In the genomic region with DNA sequence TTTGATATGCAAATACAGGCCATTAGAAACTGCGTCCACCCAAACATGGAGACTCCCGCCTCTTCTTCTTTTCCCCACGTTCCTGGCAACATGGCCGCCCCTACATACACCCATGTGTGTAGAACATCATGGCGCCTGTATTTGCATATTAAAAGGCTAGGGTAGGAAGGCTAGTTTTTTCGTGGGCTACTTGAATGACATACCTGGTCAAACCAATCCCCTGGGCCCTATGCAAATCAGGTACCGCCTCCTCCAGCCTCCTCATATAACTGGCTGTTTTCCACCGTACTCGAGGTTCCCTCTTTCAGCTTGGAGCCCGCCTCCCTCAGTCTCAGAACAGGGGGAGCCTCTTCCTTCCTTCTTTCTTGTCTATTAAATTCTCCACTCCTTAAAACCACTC, we compare ENCODE assay signal across 8 cellular contexts. TPM values are rescaled to one million over a fixed set of nuclear protein-coding genes. Genes with fewer than 3 reads are reported as not detected.
DNase-seq lines count a peak whose midpoint lies in the region; ATAC-seq, FAIRE-seq and TF ChIP-seq lines count a peak whose summit lies in the region.
"Had no signal": no experiment of that assay in that cellular context is flagged by ENCODE, and none has a peak within 500 bp of the region (broad histone marks: within the 10 kb centered on the region; RNA-seq: fewer than 3 reads in every experiment).

No MANE protein-coding gene starts in this region.

- peak overlapping the region; percentile 89 for H3K27ac Mint-ChIP-seq in stimulated activated naive B cell treated with anti-CD40 and anti-IgM and Interleukin-4, amounts not matched to agents 10 μg/mL and 1 μg/mL and 100 μg/mL, for 72 hours

- peak overlapping the region; percentile 81 to 82 for H3K4me3 Mint-ChIP-seq in stimulated activated naive B cell treated with anti-CD40 and anti-IgM and Interleukin-4, amounts not matched to agents 10 μg/mL and 1 μg/mL and 100 μg/mL, for 72 hours

- H3K36me3 ChIP-seq in Panc1 (ENCODE audit: control insufficient read depth, insufficient read depth, low read length) (no peaks in the 10 kb centered on the region), left ventricle myocardium inferior (no peaks in the 10 kb centered on the region)

- DNase-seq in Panc1 (ENCODE audit: low read depth, low spot score) (no peak), left ventricle myocardium inferior (peak; percentile 41), T1000 (lab: John Stamatoyannopoulos, UW) (no peak), hepatic stellate cell (ENCODE audit: low spot score) (no peak), GM19239 (ENCODE audit: insufficient read length, low spot score) (no peak)
- DNase-seq in stimulated activated naive B cell treated with anti-CD40 and anti-IgM and Interleukin-4, amounts not matched to agents 10 μg/mL and 1 μg/mL and 100 μg/mL, for 72 hours: peak; percentile 69

- ATAC-seq in HG03342 (IDR thresholded peaks at IDR 0.05; ENCODE audit: unreplicated experiment) (peak; percentile 46), Panc1 (peak; percentile 42; the same call in 1 of the 2 replicates)
- peak; percentile 55 to 61 for ATAC-seq in stimulated activated naive B cell treated with anti-CD40 and anti-IgM and Interleukin-4, amounts not matched to agents 10 μg/mL and 1 μg/mL and 100 μg/mL, for 72 hours (replicated peaks)

- H3K9me3 Mint-ChIP-seq in stimulated activated naive B cell treated with anti-CD40 and anti-IgM and Interleukin-4, amounts not matched to agents 10 μg/mL and 1 μg/mL and 100 μg/mL, for 72 hours: no peaks in the 10 kb centered on the region

- TF ChIP-seq CTCF in Panc1 (IDR thresholded peaks at IDR 0.05): no peak
- no peak for TF ChIP-seq CTCF in left ventricle myocardium inferior (IDR thresholded peaks at IDR 0.05; ENCODE audit: borderline replicate concordance)

- H3K4me1 Mint-ChIP-seq in stimulated activated naive B cell treated with anti-CD40 and anti-IgM and Interleukin-4, amounts not matched to agents 10 μg/mL and 1 μg/mL and 100 μg/mL, for 72 hours: peaks cover 38 to 61% of the 10 kb centered on the region in 2 donors

- H3K4me1 ChIP-seq in Panc1 (ENCODE audit: control insufficient read depth, insufficient read depth, low read length) (no peaks in the 10 kb centered on the region; the same call in 1 of the 2 replicates), left ventricle myocardium inferior (no peaks in the 10 kb centered on the region)

- intact Hi-C loops in Panc1 (cut with micrococcal nuclease; ENCODE audit: unreplicated experiment) (loop anchor here (5.0 kb wide), 1 partner anchor 165 kb away; a partner anchor contains a TSS), left ventricle myocardium inferior (cut with micrococcal nuclease) (no loop called here)

- CTCF ChIA-PET in Panc1 (lab: Charles Lee): interaction anchor here (1.4 kb wide), 2 partner anchors 153 to 226 kb away, joined by 4 read pairs; no protein-coding TSS in a partner anchor

- H3K27ac ChIP-seq in Panc1 (ENCODE audit: low read length): no peak overlapping the region
- H3K27ac ChIP-seq in left ventricle myocardium inferior (replicated peaks): no peak overlapping the region

- H3K27me3 Mint-ChIP-seq in stimulated activated naive B cell treated with anti-CD40 and anti-IgM and Interleukin-4, amounts not matched to agents 10 μg/mL and 1 μg/mL and 100 μg/mL, for 72 hours: peaks cover 12 to 18% of the 10 kb centered on the region in 2 donors

- in situ Hi-C loops in Panc1 (cut with HindIII; ENCODE audit: low pct_unique_long_range_greater_than_20kb, low sequenced_read_pairs): no loop called here

- H3K4me3 ChIP-seq in Panc1 (ENCODE audit: low read depth in 2 of 2, low read length in 2 of 2) (no peak overlapping the region), left ventricle myocardium inferior (no peak overlapping the region)

- BruUV-seq in Panc1 (replicated peaks; lab: Mats Ljungman, UMichigan): no TSS peak

- POLR2A ChIA-PET in Panc1 (lab: Charles Lee): no interaction called here

- no peak for FAIRE-seq in GM19239 (lab: Jason Lieb, UNC)

- H3K9me3 ChIP-seq in Panc1 (ENCODE audit: control insufficient read depth, insufficient read depth, low read depth, low read length) (no peaks in the 10 kb centered on the region), left ventricle myocardium inferior (replicated peaks) (peaks cover 11% of the 10 kb centered on the region)

- H3K27me3 ChIP-seq in Panc1 (ENCODE audit: control insufficient read depth, insufficient read depth, low read length) (peaks cover 28% of the 10 kb centered on the region), left ventricle myocardium inferior (ENCODE audit: low read depth) (peaks cover 49% of the 10 kb centered on the region)

- H3K36me3 Mint-ChIP-seq in stimulated activated naive B cell treated with anti-CD40 and anti-IgM and Interleukin-4, amounts not matched to agents 10 μg/mL and 1 μg/mL and 100 μg/mL, for 72 hours: peaks cover 2 to 5% of the 10 kb centered on the region in 2 donors

RNA-seq across cellular contexts. Expression of a gene that starts 0.8 kb away (rescaled TPM):
- total RNA-seq in Panc1 (2021; ENCODE audit: unreplicated experiment): not detected
- polyA plus RNA-seq in Panc1 (2012; ENCODE audit: insufficient read length): not detected
- not detected for total RNA-seq in left ventricle myocardium inferior
- total RNA-seq: NCI-H460 had no signal

RNA-seq across cellular contexts. Expression of a gene that starts 13.8 kb away (rescaled TPM):
- not detected for total RNA-seq in Panc1 (2021; ENCODE audit: unreplicated experiment)
- polyA plus RNA-seq in Panc1 (2012; ENCODE audit: insufficient read length): not detected
- 0.71 TPM for total RNA-seq in left ventricle myocardium inferior

RNA-seq across cellular contexts. Expression of a gene that starts 35.2 kb away (rescaled TPM):
- total RNA-seq in Panc1 (2021; ENCODE audit: unreplicated experiment) (not detected), left ventricle myocardium inferior (not detected)
- polyA plus RNA-seq in Panc1 (2012; ENCODE audit: insufficient read length): not detected
- total RNA-seq: NCI-H460 had no signal

RNA-seq across cellular contexts. Expression of a gene that starts 60.0 kb away (rescaled TPM):
- total RNA-seq in Panc1 (2021; ENCODE audit: unreplicated experiment) (not detected), left ventricle myocardium inferior (not detected)
- not detected for polyA plus RNA-seq in Panc1 (2012; ENCODE audit: insufficient read length)
- total RNA-seq: NCI-H460 had no signal

Comparison
In these comparisons a context has a peak if more than half of its experiments do, and no peak if none do; other contexts are left out.
1. DNase-seq: peak in left ventricle myocardium inferior (single experiment) and stimulated activated naive B cell treated with anti-CD40 and anti-IgM and Interleukin-4, amounts not matched to agents 10 μg/mL and 1 μg/mL and 100 μg/mL, for 72 hours (single experiment); none in Panc1 (single experiment), T1000 (single experiment), hepatic stellate cell (single experiment) and GM19239 (single experiment).
2. Peak in every context shown above with its lines, with median percentiles within 50 percentile points of each other: ATAC-seq.